In genomic region chr5:132808448-132808847, GRCh38 we compare ENCODE assay signal across 1 cellular context.
TF ChIP-seq lines count a peak whose summit lies in the region.

No MANE protein-coding gene starts in this region.

TF ChIP-seq in HepG2, 621 proteins besides CTCF, POLR2A, EP300 and RAD21:
- no peak for TF ChIP-seq SOX6 (IDR thresholded peaks at IDR 0.05)
- TF ChIP-seq SOX6 (CRISPR knock-in tag; IDR thresholded peaks at IDR 0.05) = 0 out of 2 replicates have a peak, but pooled peaks have one; percentile 23
- 0 out of 2 replicates have a peak, but pooled peaks have one; percentile 43 for TF ChIP-seq GATAD2A (CRISPR knock-in tag; IDR thresholded peaks at IDR 0.05)
- TF ChIP-seq RXRB (CRISPR knock-in tag; IDR thresholded peaks at IDR 0.05; ENCODE audit: borderline replicate concordance) = 0 out of 2 replicates have a peak, but pooled peaks have one; percentile 31
- TF ChIP-seq RXRA (CRISPR knock-in tag; IDR thresholded peaks at IDR 0.05) = no peak
- TF ChIP-seq ZBTB43 (CRISPR knock-in tag; conservative IDR thresholded peaks at IDR 0.05) = 0 out of 2 replicates have a peak, but pooled peaks have one; percentile 19
- TF ChIP-seq ZNF614 (CRISPR knock-in tag; IDR thresholded peaks at IDR 0.05; ENCODE audit: borderline replicate concordance) = peak; percentile 44; the same call in 1 of the 2 replicates
- 0 out of 2 replicates have a peak, but pooled peaks have one; percentile 54 for TF ChIP-seq ELF3 (CRISPR knock-in tag; IDR thresholded peaks at IDR 0.05)
- no peak for TF ChIP-seq FOXA1 (IDR thresholded peaks at IDR 0.05)
- peak; percentile 41 for TF ChIP-seq FOXA1 (CRISPR knock-in tag; IDR thresholded peaks at IDR 0.05)
- TF ChIP-seq MED1 (CRISPR knock-in tag; IDR thresholded peaks at IDR 0.05) = peak; percentile 27; the same call in 1 of the 2 replicates
- TF ChIP-seq ZFP62 (CRISPR knock-in tag; IDR thresholded peaks at IDR 0.05) = no peak
- TF ChIP-seq NFATC3 (CRISPR knock-in tag; IDR thresholded peaks at IDR 0.05) = no peak
- peak; percentile 58 for TF ChIP-seq FOXA3 (CRISPR knock-in tag; IDR thresholded peaks at IDR 0.05)
- TF ChIP-seq SATB2 (CRISPR knock-in tag; IDR thresholded peaks at IDR 0.05) = no peak
- 0 out of 2 replicates have a peak, but pooled peaks have one; percentile 13 for TF ChIP-seq ZNF644 (CRISPR knock-in tag; IDR thresholded peaks at IDR 0.05; ENCODE audit: low read depth)
- no peak for TF ChIP-seq SOX13 (IDR thresholded peaks at IDR 0.05)
- peak in 1 of 2 experiments; percentile 23; a peak in 1 of 4 replicates for TF ChIP-seq SOX13 (CRISPR knock-in tag; conservative IDR thresholded peaks at IDR 0.05 in 1 of 2, IDR thresholded peaks at IDR 0.05 in 1 of 2)
- TF ChIP-seq SAP130 (CRISPR knock-in tag; IDR thresholded peaks at IDR 0.05; ENCODE audit: low read depth) = peak; percentile 22; the same call in 1 of the 2 replicates
- peak; percentile 26; the same call in 1 of the 2 replicates for TF ChIP-seq ZNF331 (CRISPR knock-in tag; IDR thresholded peaks at IDR 0.05)
- 0 out of 4 replicates have a peak, but pooled peaks of 1 of the 2 experiments have one; percentile 21 for TF ChIP-seq KLF16 (CRISPR knock-in tag; IDR thresholded peaks at IDR 0.05)
- no peak for TF ChIP-seq ZNF546 (CRISPR knock-in tag; conservative IDR thresholded peaks at IDR 0.05)
- peak; percentile 39; the same call in 1 of the 2 replicates for TF ChIP-seq HDAC2 (CRISPR knock-in tag; IDR thresholded peaks at IDR 0.05)
- peak; percentile 38; the same call in 1 of the 2 replicates for TF ChIP-seq HMG20A (CRISPR knock-in tag; IDR thresholded peaks at IDR 0.05; ENCODE audit: borderline replicate concordance)
- TF ChIP-seq HNF4A (CRISPR knock-in tag; IDR thresholded peaks at IDR 0.05) = 0 out of 2 replicates have a peak, but pooled peaks have one; percentile 16
- peak; percentile 48; the same call in 1 of the 2 replicates for TF ChIP-seq ARID5B (CRISPR knock-in tag; IDR thresholded peaks at IDR 0.05)
TF ChIP-seq in HepG2: peak in this region for 18.
